In the genomic region with DNA sequence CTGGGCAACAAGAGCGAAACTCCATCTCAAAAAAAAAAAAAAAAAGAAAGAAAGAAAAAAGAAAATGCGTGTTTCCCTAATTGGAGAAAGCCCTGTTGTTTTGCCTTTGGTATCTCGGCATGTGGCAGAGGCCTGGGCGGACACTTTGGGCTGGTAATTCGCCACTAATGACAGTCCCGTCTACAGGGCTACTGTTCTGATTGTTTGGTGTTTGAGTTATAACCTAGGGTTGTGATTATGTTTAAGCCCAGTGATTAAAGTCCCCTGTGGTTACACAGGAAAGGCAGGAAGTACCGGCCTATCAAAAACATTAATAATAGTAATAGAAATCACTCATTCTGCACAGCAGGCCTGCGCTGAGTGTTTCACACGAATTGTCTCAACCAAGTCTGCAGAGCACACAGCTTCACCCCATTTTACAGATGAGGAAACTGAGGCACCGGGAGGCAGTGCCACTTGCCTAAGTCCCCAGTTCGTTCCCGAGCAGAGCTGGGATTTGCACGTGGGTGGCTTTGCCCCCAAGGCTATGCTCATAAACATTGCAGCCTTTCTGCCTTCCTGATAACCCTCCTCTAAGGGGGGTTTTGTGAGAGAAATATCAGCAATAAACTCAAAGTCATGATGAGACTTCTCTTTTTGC, we compare ENCODE assay signal across 14 cellular contexts. TPM values are rescaled to one million over a fixed set of nuclear protein-coding genes. Genes with fewer than 3 reads are reported as not detected.
DNase-seq lines count a peak whose midpoint lies in the region; ATAC-seq and TF ChIP-seq lines count a peak whose summit lies in the region.
"Had no signal": no experiment of that assay in that cellular context is flagged by ENCODE, and none has a peak within 500 bp of the region (broad histone marks: within the 10 kb centered on the region; RNA-seq: fewer than 3 reads in every experiment).

No MANE protein-coding gene starts in this region.

- no peaks in the 10 kb centered on the region for H3K27me3 Mint-ChIP-seq in stimulated activated memory B cell treated with anti-CD40 and anti-IgM and Interleukin-4, amounts not matched to agents 10 μg/mL and 1 μg/mL and 100 μg/mL, for 72 hours
- no peaks in the 10 kb centered on the region for H3K27me3 Mint-ChIP-seq in osteocyte (ENCODE audit: unreplicated experiment)
- H3K27me3 Mint-ChIP-seq: activated naive CD4-positive, alpha-beta T cell treated with anti-CD3 and anti-CD28 coated beads, Interleukin-2, amount 50 U/mL, for 24 hours had no signal

- peak overlapping the region; percentile 41; the same call in 1 of the 2 replicates for H3K27ac ChIP-seq in WERI-Rb-1
- H3K27ac ChIP-seq in right atrium auricular region = peak overlapping the region; percentile 90 to 94
- H3K27ac ChIP-seq in coronary artery = no peak overlapping the region

- no peak for ATAC-seq in stimulated activated memory B cell treated with anti-CD40 and anti-IgM and Interleukin-4, amounts not matched to agents 10 μg/mL and 1 μg/mL and 100 μg/mL, for 72 hours
- ATAC-seq: SK-N-SH treated with all-trans-retinoic acid at 6 μM for 48 hours had no signal

- TF ChIP-seq RAD21 in Ishikawa (IDR thresholded peaks at IDR 0.05; ENCODE audit: low read depth) = peak; percentile 2; the same call in 1 of the 2 replicates

- H3K36me3 Mint-ChIP-seq in stimulated activated memory B cell treated with anti-CD40 and anti-IgM and Interleukin-4, amounts not matched to agents 10 μg/mL and 1 μg/mL and 100 μg/mL, for 72 hours = no peaks in the 10 kb centered on the region
- no peaks in the 10 kb centered on the region for H3K36me3 Mint-ChIP-seq in osteocyte (ENCODE audit: unreplicated experiment)
- H3K36me3 Mint-ChIP-seq: activated naive CD4-positive, alpha-beta T cell treated with anti-CD3 and anti-CD28 coated beads, Interleukin-2, amount 50 U/mL, for 24 hours had no signal

- H3K4me3 ChIP-seq in WERI-Rb-1 (ENCODE audit: low read depth, low read length) (no peak overlapping the region), right atrium auricular region (no peak overlapping the region), coronary artery (no peak overlapping the region)
- H3K4me3 ChIP-seq: tibial nerve had no signal

- H3K4me3 Mint-ChIP-seq in stimulated activated memory B cell treated with anti-CD40 and anti-IgM and Interleukin-4, amounts not matched to agents 10 μg/mL and 1 μg/mL and 100 μg/mL, for 72 hours = peak overlapping the region; percentile 52
- no peak overlapping the region for H3K4me3 Mint-ChIP-seq in osteocyte (ENCODE audit: unreplicated experiment)
- H3K4me3 Mint-ChIP-seq: activated naive CD4-positive, alpha-beta T cell treated with anti-CD3 and anti-CD28 coated beads, Interleukin-2, amount 50 U/mL, for 24 hours had no signal

- H3K4me1 ChIP-seq in right atrium auricular region = peaks cover 0 to 75% of the 10 kb centered on the region in 2 donors

- peak overlapping the region; percentile 63 for H3K27ac Mint-ChIP-seq in stimulated activated memory B cell treated with anti-CD40 and anti-IgM and Interleukin-4, amounts not matched to agents 10 μg/mL and 1 μg/mL and 100 μg/mL, for 72 hours
- no peak overlapping the region for H3K27ac Mint-ChIP-seq in osteocyte (ENCODE audit: unreplicated experiment)

- H3K9me3 ChIP-seq in WERI-Rb-1 (ENCODE audit: severe bottlenecking) = no peaks in the 10 kb centered on the region
- H3K9me3 ChIP-seq in right atrium auricular region = no peaks in the 10 kb centered on the region
- H3K9me3 ChIP-seq: tibial nerve had no signal

- H3K27me3 ChIP-seq in WERI-Rb-1 (ENCODE audit: insufficient read depth, low read depth, severe bottlenecking) (no peaks in the 10 kb centered on the region), right atrium auricular region (no peaks in the 10 kb centered on the region)
- H3K27me3 ChIP-seq: tibial nerve had no signal

- TF ChIP-seq CTCF in WERI-Rb-1 (IDR thresholded peaks at IDR 0.05; ENCODE audit: low read depth, low read length) (no peak), right atrium auricular region (IDR thresholded peaks at IDR 0.05) (no peak), osteocyte (IDR thresholded peaks at IDR 0.05) (no peak), coronary artery (IDR thresholded peaks at IDR 0.05) (no peak)

- TF ChIP-seq EP300 in Ishikawa (IDR thresholded peaks at IDR 0.05; ENCODE audit: borderline replicate concordance) = peak; percentile 83

- peaks cover 81% of the 10 kb centered on the region for H3K4me1 Mint-ChIP-seq in stimulated activated memory B cell treated with anti-CD40 and anti-IgM and Interleukin-4, amounts not matched to agents 10 μg/mL and 1 μg/mL and 100 μg/mL, for 72 hours
- peaks cover 54% of the 10 kb centered on the region for H3K4me1 Mint-ChIP-seq in osteocyte (ENCODE audit: unreplicated experiment)

- H3K9me3 Mint-ChIP-seq in stimulated activated memory B cell treated with anti-CD40 and anti-IgM and Interleukin-4, amounts not matched to agents 10 μg/mL and 1 μg/mL and 100 μg/mL, for 72 hours = no peaks in the 10 kb centered on the region
- no peaks in the 10 kb centered on the region for H3K9me3 Mint-ChIP-seq in osteocyte (ENCODE audit: unreplicated experiment)
- H3K9me3 Mint-ChIP-seq: activated naive CD4-positive, alpha-beta T cell treated with anti-CD3 and anti-CD28 coated beads, Interleukin-2, amount 50 U/mL, for 24 hours had no signal

- DNase-seq in WERI-Rb-1 (no peak), right atrium auricular region (ENCODE audit: low spot score) (no peak), CD1c-positive myeloid dendritic cell (ENCODE audit: extremely low spot score) (no peak), osteocyte (ENCODE audit: extremely low spot score, unreplicated experiment) (no peak), coronary artery (ENCODE audit: low spot score) (no peak), SKM-1 (lab: John Stamatoyannopoulos, UW; ENCODE audit: unreplicated experiment) (no peak)
- DNase-seq: GDM1, glutamatergic neuron, islet precursor cell had no signal

- no peaks in the 10 kb centered on the region for H3K36me3 ChIP-seq in WERI-Rb-1
- no peaks in the 10 kb centered on the region for H3K36me3 ChIP-seq in right atrium auricular region
- H3K36me3 ChIP-seq: tibial nerve had no signal

TF ChIP-seq in Ishikawa, 13 proteins besides CTCF, POLR2A, EP300 and RAD21:
- peak; percentile 64; the same call in 1 of the 2 replicates for TF ChIP-seq FOXM1 (IDR thresholded peaks at IDR 0.05; ENCODE audit: borderline replicate concordance, low read depth)
- no peak for TF ChIP-seq CREB1 (IDR thresholded peaks at IDR 0.05; ENCODE audit: low read depth)
- peak; percentile 29; the same call in 1 of the 2 replicates for TF ChIP-seq MAX (IDR thresholded peaks at IDR 0.05)
- peak; percentile 78 for TF ChIP-seq NFIC (IDR thresholded peaks at IDR 0.05)
- TF ChIP-seq USF1 (IDR thresholded peaks at IDR 0.05) = peak; percentile 36; the same call in 1 of the 2 replicates
- no peak for TF ChIP-seq ZBTB7A (IDR thresholded peaks at IDR 0.05; ENCODE audit: low read depth)
- TF ChIP-seq CEBPB (IDR thresholded peaks at IDR 0.05) = peak; percentile 48; the same call in 1 of the 2 replicates
- no peak for TF ChIP-seq EGR1 (IDR thresholded peaks at IDR 0.05)
- TF ChIP-seq REST (IDR thresholded peaks at IDR 0.05; ENCODE audit: low read depth) = no peak
- peak; percentile 71 for TF ChIP-seq TEAD4 (IDR thresholded peaks at IDR 0.05)
- 0 out of 2 replicates have a peak, but pooled peaks have one; percentile 28 for TF ChIP-seq YY1 (IDR thresholded peaks at IDR 0.05; ENCODE audit: low read depth)
- TF ChIP-seq TCF12 (IDR thresholded peaks at IDR 0.05; ENCODE audit: low read depth) = peak; percentile 91

RNA-seq across cellular contexts. Expression of gene GRAMD4, which starts 39.1 kb away (rescaled TPM):
- total RNA-seq in right atrium auricular region = 10 to 100 TPM; 29.1 to 31.6 TPM
- total RNA-seq in osteocyte = 37.4 and 44.5 TPM in 2 replicates

RNA-seq across cellular contexts. Expression of gene CELSR1, which starts 43.6 kb away (rescaled TPM):
- total RNA-seq in right atrium auricular region (1 to 10 TPM; 7.1 to 9.6 TPM), osteocyte (15.9 and 16.0 TPM in 2 replicates)

Comparison
In these comparisons a context has a peak if more than half of its experiments do, and no peak if none do; other contexts are left out.
1. H3K27ac ChIP-seq: peak in WERI-Rb-1 (single experiment) and right atrium auricular region (2 of 2); none in coronary artery (0 of 2).